Comparison of ENCODE assay signal across 8 cellular contexts in genomic region chr14:105473677-105474477, GRCh38. TPM values are rescaled to one million over a fixed set of nuclear protein-coding genes. Genes with fewer than 3 reads are reported as not detected.
A peak's percentile ranks its signal among the peaks of the same experiment; 100 is the strongest.
DNase-seq lines count a peak whose midpoint lies in the region; FAIRE-seq and TF ChIP-seq lines count a peak whose summit lies in the region.

No MANE protein-coding gene starts in this region.

- no peaks in the 10 kb centered on the region for H4K20me1 ChIP-seq in OCI-LY7 (ENCODE audit: insufficient read depth, low read length)

- H3K36me3 ChIP-seq in OCI-LY7 (ENCODE audit: insufficient read depth, low read length) (peaks cover 10% of the 10 kb centered on the region; the same call in 1 of the 2 replicates), esophagus squamous epithelium (peaks cover 0 to 33% (median 0%) of the 10 kb centered on the region in 3 donors), mucosa of stomach (ENCODE audit: control insufficient read depth, insufficient read depth, low read length) (no peaks in the 10 kb centered on the region), suprapubic skin (peaks cover 16% of the 10 kb centered on the region)

- no peak for TF ChIP-seq CTCF in C4-2B (conservative IDR thresholded peaks at IDR 0.05)
- TF ChIP-seq CTCF in OCI-LY7 (conservative IDR thresholded peaks at IDR 0.05; ENCODE audit: low read length) = no peak
- no peak for TF ChIP-seq CTCF in esophagus squamous epithelium (IDR thresholded peaks at IDR 0.05)
- TF ChIP-seq CTCF in suprapubic skin (IDR thresholded peaks at IDR 0.05) = no peak

- intact Hi-C loops in OCI-LY7 (cut with micrococcal nuclease; ENCODE audit: unreplicated experiment) = no loop called here
- intact Hi-C loops in esophagus squamous epithelium (cut with DNase I) = no loop called here

- H3K9me2 ChIP-seq in OCI-LY7 (ENCODE audit: insufficient read depth, low read length) = no peaks in the 10 kb centered on the region

- H3K9me3 ChIP-seq in OCI-LY7 (ENCODE audit: low read length) (no peaks in the 10 kb centered on the region), esophagus squamous epithelium (no peaks in the 10 kb centered on the region), mucosa of stomach (ENCODE audit: control insufficient read depth, low read length) (no peaks in the 10 kb centered on the region), suprapubic skin (no peaks in the 10 kb centered on the region)

- H3K27me3 ChIP-seq in esophagus squamous epithelium (peaks cover 0 to 27% (median 0%) of the 10 kb centered on the region in 4 donors), mucosa of stomach (ENCODE audit: control insufficient read depth, insufficient read depth, low read length) (peaks cover 7% of the 10 kb centered on the region), suprapubic skin (no peaks in the 10 kb centered on the region)

- CTCF ChIA-PET in OCI-LY7 (lab: Charles Lee; ENCODE audit: unreplicated experiment) = no interaction called here

- DNase-seq in HTR-8/SVneo (ENCODE audit: insufficient read length, low spot score) (peak; percentile 81), OCI-LY7 (ENCODE audit: low spot score) (no peak), esophagus squamous epithelium (lab: John Stamatoyannopoulos, UW) (peak; percentile 41), suprapubic skin (ENCODE audit: low spot score in 2 of 2) (peak; percentile 96 to 97), GM12892 (ENCODE audit: insufficient read length) (no peak)
- peak; percentile 53 to 57 for DNase-seq in activated T-helper 1 cell treated with anti-CD3 and anti-CD28 coated beads, Interleukin-2, amount 50 U/mL, for 16 hours (ENCODE audit: low read depth in 1 of 2, low spot score in 1 of 2)

- FAIRE-seq in HTR-8/SVneo (lab: Jason Lieb, UNC) (peak; percentile 73), GM12892 (lab: Jason Lieb, UNC) (no peak)

- H3K4me3 ChIP-seq in OCI-LY7 (ENCODE audit: low read depth, low read length, poor library complexity, severe bottlenecking) (peak overlapping the region; percentile 54), esophagus squamous epithelium (peak overlapping the region; percentile 46 to 86 (median 70)), mucosa of stomach (ENCODE audit: low read length) (peak overlapping the region; percentile 17), suprapubic skin (peak overlapping the region; percentile 91)

- peaks cover 9% of the 10 kb centered on the region for H3K4me1 ChIP-seq in OCI-LY7 (ENCODE audit: insufficient read depth, low read length, poor library complexity, severe bottlenecking)
- peaks cover 49 to 96% (median 70%) of the 10 kb centered on the region in 3 donors for H3K4me1 ChIP-seq in esophagus squamous epithelium
- H3K4me1 ChIP-seq in mucosa of stomach (ENCODE audit: control insufficient read depth, insufficient read depth, low read length) = peaks cover 57% of the 10 kb centered on the region
- H3K4me1 ChIP-seq in suprapubic skin = peaks cover 67% of the 10 kb centered on the region

- peak overlapping the region; percentile 71 for H3K4me2 ChIP-seq in OCI-LY7 (ENCODE audit: low read length)

- H3K27ac ChIP-seq in C4-2B (peak overlapping the region; percentile 84), OCI-LY7 (ENCODE audit: low read depth, low read length, poor library complexity, severe bottlenecking) (no peak overlapping the region), esophagus squamous epithelium (peak overlapping the region; percentile 78 to 95 (median 86)), suprapubic skin (peak overlapping the region; percentile 92)

- BruUV-seq in OCI-LY7 (replicated peaks; lab: Mats Ljungman, UMichigan) = no TSS peak

- TF ChIP-seq POLR2A in esophagus squamous epithelium (IDR thresholded peaks at IDR 0.05) = no peak
- no peak for TF ChIP-seq POLR2A in suprapubic skin (IDR thresholded peaks at IDR 0.05)
- no peak for TF ChIP-seq POLR2A in GM12892 (IDR thresholded peaks at IDR 0.05; ENCODE audit: low read depth, low read length)

- TF ChIP-seq EP300 in suprapubic skin (IDR thresholded peaks at IDR 0.05) = no peak

- H2AFZ ChIP-seq in OCI-LY7 (ENCODE audit: low read length) = no peak overlapping the region

- POLR2A ChIA-PET in OCI-LY7 (lab: Charles Lee) = no interaction called here

- H3K9ac ChIP-seq in mucosa of stomach (ENCODE audit: low read length) = peak overlapping the region; percentile 55

- WGBS in esophagus squamous epithelium, 2 donors = 0 to 3% methylated on average over 7 to 10 of the region's 60 CpGs
- no CpG with 5 or more reads among the region's 60 CpGs for WGBS in suprapubic skin

- no peaks in the 10 kb centered on the region for H3K79me2 ChIP-seq in OCI-LY7 (ENCODE audit: insufficient read depth, low read depth, low read length)

RNA-seq across cellular contexts. Expression of gene CRIP2, which starts 0.7 kb away (rescaled TPM):
- not detected in 2 replicates for total RNA-seq in OCI-LY7 (2014; rRNA removed; shearing (Covaris generic))
- total RNA-seq in OCI-LY7 (2022) (not detected in 2 replicates), esophagus squamous epithelium (100 to 1,000 TPM in 2 of 4 donors, 10 to 100 TPM in 2; 44.2 to 118 (median 80.7) TPM), suprapubic skin (100 to 1,000 TPM in 2 of 4 donors, 10 to 100 TPM in 2; 70.7 to 140 (median 104) TPM)
- polyA plus RNA-seq in GM12892 (2012; ENCODE audit: missing spikeins) = not detected

RNA-seq across cellular contexts. Expression of gene CRIP1, which starts 12.8 kb away (rescaled TPM):
- total RNA-seq in OCI-LY7 (2014; rRNA removed; shearing (Covaris generic)) = 4.1 and 4.6 TPM in 2 replicates
- total RNA-seq in OCI-LY7 (2022) = 1.5 TPM in 1 of 2 replicates, not detected in the other
- 10 to 100 TPM in 3 of 4 donors, 1 to 10 TPM in 1; 8.2 to 35.6 (median 24.7) TPM for total RNA-seq in esophagus squamous epithelium
- total RNA-seq in suprapubic skin = 100 to 1,000 TPM in 1 of 4 donors, 10 to 100 TPM in 3; 28.6 to 140 (median 76.2) TPM
- polyA plus RNA-seq in GM12892 (2012; ENCODE audit: missing spikeins) = 378 TPM

RNA-seq across cellular contexts. Expression of gene TEDC1, which starts 17.2 kb away (rescaled TPM):
- total RNA-seq in OCI-LY7 (2014; rRNA removed; shearing (Covaris generic)) = 53.2 and 57.4 TPM in 2 replicates
- 55.8 and 58.0 TPM in 2 replicates for total RNA-seq in OCI-LY7 (2022)
- total RNA-seq in esophagus squamous epithelium = 10 to 100 TPM in 1 of 4 donors, 1 to 10 TPM in 3; 7.1 to 12.8 (median 7.6) TPM
- total RNA-seq in suprapubic skin = 10 to 100 TPM; 11.4 to 41.0 (median 14.0) TPM
- 2.0 TPM for polyA plus RNA-seq in GM12892 (2012; ENCODE audit: missing spikeins)

RNA-seq across cellular contexts. Expression of gene TMEM121, which starts 52.5 kb away (rescaled TPM):
- total RNA-seq in OCI-LY7 (2014; rRNA removed; shearing (Covaris generic)) = 0.25 and 0.70 TPM in 2 replicates
- total RNA-seq in OCI-LY7 (2022) (0.21 and 0.31 TPM in 2 replicates), esophagus squamous epithelium (1 to 10 TPM in 3 of 4 donors, under 1 TPM in 1; 0.61 to 2.1 (median 1.6) TPM), suprapubic skin (1 to 10 TPM; 1.7 to 4.2 (median 2.7) TPM)
- not detected for polyA plus RNA-seq in GM12892 (2012; ENCODE audit: missing spikeins)

RNA-seq across cellular contexts. Expression of gene MTA1, which starts 54.2 kb away (rescaled TPM):
- 92.3 and 103 TPM in 2 replicates for total RNA-seq in OCI-LY7 (2014; rRNA removed; shearing (Covaris generic))
- total RNA-seq in OCI-LY7 (2022) (217 and 220 TPM in 2 replicates), esophagus squamous epithelium (10 to 100 TPM; 19.9 to 64.7 (median 39.6) TPM), suprapubic skin (100 to 1,000 TPM in 1 of 4 donors, 10 to 100 TPM in 3; 38.1 to 107 (median 59.5) TPM)
- 24.6 TPM for polyA plus RNA-seq in GM12892 (2012; ENCODE audit: missing spikeins)

Comparison
In these comparisons a context has a peak if more than half of its experiments do, and no peak if none do; other contexts are left out.
1. DNase-seq: peak in HTR-8/SVneo (single experiment), activated T-helper 1 cell treated with anti-CD3 and anti-CD28 coated beads, Interleukin-2, amount 50 U/mL, for 16 hours (2 of 2), esophagus squamous epithelium (single experiment) and suprapubic skin (2 of 2); none in OCI-LY7 (single experiment) and GM12892 (single experiment).
2. H3K4me3 ChIP-seq: peak in every context shown above with its lines; median percentile 91 in suprapubic skin; 70 in esophagus squamous epithelium; 54 in OCI-LY7; 17 in mucosa of stomach.
3. RNA of gene CRIP2, which starts 0.7 kb away (total RNA-seq): 70.7 to 140 TPM in suprapubic skin and 44.2 to 118 TPM in esophagus squamous epithelium; not detected in OCI-LY7; every median in the first group is over 10 times any median in the second.